ENCODE assay signal across 10 cellular contexts in the genomic region with DNA sequence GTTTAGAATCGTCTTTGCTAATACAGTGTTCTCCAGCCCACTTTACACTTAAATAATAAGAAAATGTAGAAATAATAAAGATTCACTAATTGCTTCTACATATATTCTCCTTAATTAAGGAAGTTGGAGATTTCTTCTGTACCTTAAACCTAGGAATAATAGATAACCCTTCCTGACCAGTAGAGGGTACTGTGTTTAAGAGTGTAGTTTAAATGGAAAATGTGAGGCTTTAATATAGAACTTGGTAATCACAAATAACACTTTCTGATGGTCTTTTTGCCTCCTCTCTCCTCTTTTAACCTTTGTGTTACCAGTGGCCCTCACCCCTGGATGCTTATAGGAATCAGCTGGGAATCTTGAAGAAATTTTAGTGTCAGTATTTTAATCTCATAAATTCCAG. TPM values are rescaled to one million over a fixed set of nuclear protein-coding genes. Genes with fewer than 3 reads are reported as not detected.
DNase-seq lines count a peak whose midpoint lies in the region; ATAC-seq and TF ChIP-seq lines count a peak whose summit lies in the region.
"Had no signal": no experiment of that assay in that cellular context is flagged by ENCODE, and none has a peak within 500 bp of the region (broad histone marks: within the 10 kb centered on the region; RNA-seq: fewer than 3 reads in every experiment).

No MANE protein-coding gene starts in this region.

- peak; percentile 1 for DNase-seq in NCI-H2196 (lab: John Stamatoyannopoulos, UW; ENCODE audit: unreplicated experiment)
- no peak for DNase-seq in NCI-H2196 treated with DMSO at 0.1 percent for 48 hours (lab: John Stamatoyannopoulos, UW; ENCODE audit: unreplicated experiment)
- peak; percentile 13 for DNase-seq in NCI-H460 (ENCODE audit: extremely low read depth, low read depth)
- DNase-seq in dorsolateral prefrontal cortex: no peak
- no peak for DNase-seq in psoas muscle
- no peak for DNase-seq in stimulated activated CD4-positive, alpha-beta T cell treated with anti-CD3 and anti-CD28 coated beads, Interleukin-4, amount 100 ng/mL, for 4 hours
- DNase-seq: activated CD4-positive, alpha-beta T cell treated with anti-CD3 and anti-CD28 coated beads, Interleukin-2, amount 50 U/mL, for 1 hour; CD4-positive, CD25-positive, alpha-beta regulatory T cell had no signal

- ATAC-seq in psoas muscle (peak in 1 of 4 donors; percentile 37), HG03571 (IDR thresholded peaks at IDR 0.05; ENCODE audit: unreplicated experiment) (no peak), GM19023 (IDR thresholded peaks at IDR 0.05; ENCODE audit: unreplicated experiment) (no peak)

- no peaks in the 10 kb centered on the region for H3K4me1 ChIP-seq in psoas muscle

- H3K27ac ChIP-seq in dorsolateral prefrontal cortex: peak overlapping the region in 2 of 59 donors; percentile 10 to 23
- no peak overlapping the region for H3K27ac ChIP-seq in psoas muscle

- H3K36me3 ChIP-seq in psoas muscle (ENCODE audit: insufficient read depth in 1 of 2, low read depth in 1 of 2): peaks cover 5 to 62% of the 10 kb centered on the region in 2 donors

- no peaks in the 10 kb centered on the region for H3K9me3 ChIP-seq in psoas muscle

- TF ChIP-seq CTCF in dorsolateral prefrontal cortex (IDR thresholded peaks at IDR 0.05 in 54 of 56, conservative IDR thresholded peaks at IDR 0.05 in 2 of 56; ENCODE audit: low read depth in 1 of 56, partially characterized antibody in 56 of 56): peak in 53 of 56 donors; percentile 10 to 57 (median 40)
- peak; percentile 26 for TF ChIP-seq CTCF in psoas muscle (IDR thresholded peaks at IDR 0.05)

- WGBS in psoas muscle, 3 donors: 88 to 93% (median 91%) methylated on average over 1 of the region's 1 CpG

- H3K4me3 ChIP-seq in dorsolateral prefrontal cortex: no peak overlapping the region
- H3K4me3 ChIP-seq in psoas muscle: no peak overlapping the region

- intact Hi-C loops in dorsolateral prefrontal cortex (cut with DNase I) (loop anchor here (10.0 kb wide), 1 partner anchor 115 kb away; no protein-coding TSS in a partner anchor), psoas muscle (cut with DNase I) (no loop called here)

- H3K27me3 ChIP-seq in dorsolateral prefrontal cortex: no peaks in the 10 kb centered on the region
- no peaks in the 10 kb centered on the region for H3K27me3 ChIP-seq in psoas muscle (ENCODE audit: insufficient read depth in 3 of 3, low read length in 2 of 3)

RNA-seq across cellular contexts. Expression of gene POMP, which starts 20.7 kb away (rescaled TPM):
- 112 and 120 TPM in 2 replicates for total RNA-seq in NCI-H460 (2014; rRNA removed; shearing (Covaris generic))
- polyA plus RNA-seq in NCI-H460 (2014; cell fraction: nucleus; rRNA removed): 41.3 and 58.2 TPM in 2 replicates
- total RNA-seq in dorsolateral prefrontal cortex (10 to 100 TPM; 39.7 to 71.0 (median 58.2) TPM), psoas muscle (100 to 1,000 TPM in 3 of 4 donors, 10 to 100 TPM in 1; 76.3 to 128 (median 122) TPM)
- polyA plus RNA-seq in psoas muscle: 100 to 1,000 TPM; 160 to 351 (median 247) TPM

RNA-seq across cellular contexts. Expression of gene SLC46A3, which starts 39.1 kb away (rescaled TPM):
- total RNA-seq in NCI-H460 (2014; rRNA removed; shearing (Covaris generic)): 4.2 and 5.0 TPM in 2 replicates
- 5.5 and 6.1 TPM in 2 replicates for polyA plus RNA-seq in NCI-H460 (2014; cell fraction: nucleus; rRNA removed)
- total RNA-seq in dorsolateral prefrontal cortex: 10 to 100 TPM in 117 of 120 experiments, 1 to 10 TPM in 3; 8.6 to 20.2 (median 13.7) TPM
- total RNA-seq in psoas muscle: 1 to 10 TPM; 5.0 to 6.6 (median 6.0) TPM
- 10 to 100 TPM in 1 of 3 donors, 1 to 10 TPM in 2; 2.9 to 12.7 (median 5.7) TPM for polyA plus RNA-seq in psoas muscle

Comparison
In these comparisons a context has a peak if more than half of its experiments do, and no peak if none do; other contexts are left out.
1. DNase-seq: peak in NCI-H2196 (single experiment) and NCI-H460 (single experiment); none in NCI-H2196 treated with DMSO at 0.1 percent for 48 hours (single experiment), dorsolateral prefrontal cortex (0 of 10), psoas muscle (0 of 2) and stimulated activated CD4-positive, alpha-beta T cell treated with anti-CD3 and anti-CD28 coated beads, Interleukin-4, amount 100 ng/mL, for 4 hours (0 of 2).
2. intact Hi-C loops: an anchor here in dorsolateral prefrontal cortex (10.0 kb wide); none called in psoas muscle.